ENCODE assay signal across 1 cellular context in the genomic region with DNA sequence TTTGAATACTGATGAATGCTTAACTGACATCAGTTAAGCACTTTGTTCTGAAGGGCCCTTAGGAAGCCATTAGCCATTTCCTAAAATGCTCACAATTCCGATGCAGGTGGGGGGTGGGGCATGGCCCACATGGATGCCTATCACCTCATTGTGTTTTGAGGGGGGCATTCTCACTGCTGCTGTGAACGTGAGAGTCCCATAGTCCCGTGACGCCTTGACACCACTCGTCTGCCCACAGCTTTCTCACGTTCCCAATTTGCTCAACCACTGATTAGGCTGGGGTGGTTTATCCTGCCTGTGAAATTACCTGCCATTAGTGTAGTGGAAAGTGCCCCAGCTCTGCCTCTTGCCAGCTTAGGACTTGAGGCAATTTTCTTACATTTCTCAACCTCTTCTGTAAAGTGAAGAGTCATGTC.
TF ChIP-seq lines count a peak whose summit lies in the region.

No MANE protein-coding gene starts in this region.

TF ChIP-seq in HCT116, 20 proteins besides CTCF, POLR2A, EP300 and RAD21 (continued from another document):
- TF ChIP-seq REST (IDR thresholded peaks at IDR 0.05; ENCODE audit: low read depth) = no peak
- no peak for TF ChIP-seq POLR2AphosphoS5 (IDR thresholded peaks at IDR 0.05; ENCODE audit: low read depth, low read length)
